ENCODE assay signal across 23 cellular contexts in the genomic region with DNA sequence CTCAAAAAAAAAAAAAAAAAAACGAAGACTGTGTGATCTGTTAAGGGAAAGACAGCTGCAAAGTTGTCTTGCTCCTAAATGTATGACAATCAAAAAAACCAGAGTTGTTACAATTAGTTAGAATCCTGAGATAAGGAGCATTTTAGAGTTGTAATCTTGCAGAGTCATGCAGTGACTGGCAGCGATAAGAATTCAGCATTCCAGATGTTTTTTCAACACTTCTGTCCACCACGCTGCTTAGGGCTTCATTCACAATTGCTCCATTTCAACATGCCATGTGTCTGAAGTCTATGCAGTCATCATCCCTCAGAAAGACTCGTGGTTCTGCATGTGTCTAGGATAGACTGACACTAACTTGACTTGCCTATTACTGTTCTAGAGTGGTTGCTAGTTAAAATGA.
"Had no signal": no experiment of that assay in that cellular context is flagged by ENCODE, and none has a peak within 500 bp of the region (broad histone marks: within the 10 kb centered on the region; RNA-seq: fewer than 3 reads in every experiment).

No MANE protein-coding gene starts in this region.

- H3K9me3 ChIP-seq: adrenal gland, ascending aorta, colonic mucosa, lower lobe of right lung, spleen had no signal

- H3K36me3 Mint-ChIP-seq: activated CD8-positive, alpha-beta memory T cell treated with anti-CD3 and anti-CD28 coated beads, Interleukin-2, amount 10 ng/mL, durations not matched to agents 7 days and 5 days; activated naive CD4-positive, alpha-beta T cell treated with anti-CD3 and anti-CD28 coated beads, Interleukin-2, amount 50 U/mL, for 72 hours; immature natural killer cell; naive thymus-derived CD4-positive, alpha-beta T cell; T-cell had no signal

- H3K9me3 Mint-ChIP-seq: activated CD4-positive, alpha-beta T cell treated with anti-CD3 and anti-CD28 coated beads, Interleukin-2, amount 10 ng/mL, durations not matched to agents 24 days and 14 days; activated CD8-positive, alpha-beta T cell treated with anti-CD3 and anti-CD28 coated beads for 36 hours; activated naive CD4-positive, alpha-beta T cell treated with anti-CD3 and anti-CD28 coated beads, Interleukin-2, amount 50 U/mL, for 72 hours; T-cell; T-helper 2 cell treated with Interferon-gamma antibody and Interleukin-4, amounts not matched to agents 5 μg/mL and 100 μg/mL, for 36 hours had no signal

- H3K4me3 ChIP-seq: adrenal gland, ascending aorta, colonic mucosa, lower lobe of right lung, spleen had no signal

- ATAC-seq: activated CD4-positive, CD25-positive, alpha-beta regulatory T cell treated with anti-CD3 and anti-CD28 coated beads, Interleukin-2, amount 50 U/mL, for 24 hours; activated CD8-positive, alpha-beta memory T cell treated with anti-CD3 and anti-CD28 coated beads, Interleukin-2, amount 10 ng/mL, durations not matched to agents 7 days and 5 days; activated CD8-positive, alpha-beta T cell treated with anti-CD3 and anti-CD28 coated beads for 36 hours; activated naive CD4-positive, alpha-beta T cell treated with anti-CD3 and anti-CD28 coated beads, Interleukin-2, amount 50 U/mL, for 72 hours; left lobe of liver; lower lobe of right lung; naive thymus-derived CD4-positive, alpha-beta T cell; T-cell had no signal

- H3K27me3 ChIP-seq: ascending aorta, colonic mucosa had no signal

- DNase-seq: activated CD4-positive, alpha-beta T cell treated with anti-CD3 and anti-CD28 coated beads, Interleukin-2, amount 10 ng/mL, durations not matched to agents 24 days and 14 days; activated CD8-positive, alpha-beta memory T cell treated with anti-CD3 and anti-CD28 coated beads, Interleukin-2, amount 10 ng/mL, durations not matched to agents 7 days and 5 days; activated CD8-positive, alpha-beta T cell treated with anti-CD3 and anti-CD28 coated beads for 36 hours; activated gamma-delta T cell treated with Interleukin-2 at 50 U/mL for 16 hours; activated T-cell treated with anti-CD3 and anti-CD28 coated beads for 4 hours; adrenal gland; colonic mucosa; endodermal cell; immature natural killer cell; lower lobe of right lung; naive thymus-derived CD4-positive, alpha-beta T cell; retina; spleen; stimulated activated CD4-positive, alpha-beta T cell treated with anti-CD3 and anti-CD28 coated beads, Interleukin-4, amount 100 ng/mL, for 24 hours; stimulated activated naive CD4-positive, alpha-beta T cell treated with Interleukin-2 at 50 U/mL for 16 hours; T-cell had no signal

- H3K4me1 ChIP-seq: adrenal gland, ascending aorta, colonic mucosa had no signal

- H3K27ac ChIP-seq: adrenal gland, ascending aorta, colonic mucosa, epithelial cell of prostate, lower lobe of right lung, spleen, VCaP had no signal

- H3K36me3 ChIP-seq: adrenal gland, ascending aorta, colonic mucosa, lower lobe of right lung, spleen had no signal

- H3K4me3 Mint-ChIP-seq: activated CD4-positive, alpha-beta T cell treated with anti-CD3 and anti-CD28 coated beads, Interleukin-2, amount 10 ng/mL, durations not matched to agents 24 days and 14 days; activated CD8-positive, alpha-beta memory T cell treated with anti-CD3 and anti-CD28 coated beads, Interleukin-2, amount 10 ng/mL, durations not matched to agents 7 days and 5 days; activated CD8-positive, alpha-beta T cell treated with anti-CD3 and anti-CD28 coated beads for 36 hours; endodermal cell; immature natural killer cell; naive thymus-derived CD4-positive, alpha-beta T cell; T-cell; T-helper 2 cell treated with Interferon-gamma antibody and Interleukin-4, amounts not matched to agents 5 μg/mL and 100 μg/mL, for 36 hours had no signal
